ENCODE assay signal across 1 cellular context in genomic region chr11:57335343-57336110, GRCh38.
TF ChIP-seq lines count a peak whose summit lies in the region.

SSRP1 (minus strand) TSS chr11:57335892; CDS start chr11:57335121, 771 bp downstream.

TF ChIP-seq in K562, 482 proteins besides CTCF, POLR2A, EP300 and RAD21 (continued from another document and continues in another):
- peak; percentile 81 for TF ChIP-seq ZBTB40 (IDR thresholded peaks at IDR 0.05)
- TF ChIP-seq ZBTB40 (CRISPR knock-in tag; IDR thresholded peaks at IDR 0.05) = no peak
- TF ChIP-seq NFIC (IDR thresholded peaks at IDR 0.05) = no peak
- TF ChIP-seq VEZF1 (CRISPR knock-in tag; IDR thresholded peaks at IDR 0.05) = peak; percentile 90
- TF ChIP-seq HEY1 (CRISPR knock-in tag; IDR thresholded peaks at IDR 0.05; ENCODE audit: borderline replicate concordance) = no peak
- no peak for TF ChIP-seq THRB (CRISPR knock-in tag; conservative IDR thresholded peaks at IDR 0.05)
- TF ChIP-seq ZNF282 (CRISPR knock-in tag; IDR thresholded peaks at IDR 0.05) = no peak
- no peak for TF ChIP-seq PYGO2 (tag; IDR thresholded peaks at IDR 0.05)
- TF ChIP-seq NR4A1 (CRISPR knock-in tag; IDR thresholded peaks at IDR 0.05) = no peak
- TF ChIP-seq NR4A1 (tag; IDR thresholded peaks at IDR 0.05) = no peak
- no peak for TF ChIP-seq L3MBTL2 (IDR thresholded peaks at IDR 0.05)
- no peak for TF ChIP-seq BACH1 (tag; IDR thresholded peaks at IDR 0.05)
- TF ChIP-seq ZBTB43 (CRISPR knock-in tag; IDR thresholded peaks at IDR 0.05) = no peak
- peak; percentile 20 for TF ChIP-seq ZNF146 (CRISPR knock-in tag; IDR thresholded peaks at IDR 0.05; ENCODE audit: unreplicated experiment)
- no peak for TF ChIP-seq ADNP (tag; IDR thresholded peaks at IDR 0.05)
- no peak for TF ChIP-seq PCBP2 (IDR thresholded peaks at IDR 0.05; ENCODE audit: low read depth, low read length, poor library complexity, severe bottlenecking)
- TF ChIP-seq ZNF212 (CRISPR knock-in tag; IDR thresholded peaks at IDR 0.05) = no peak
- peak in 1 of 3 experiments; percentile 38 for TF ChIP-seq YY1 (IDR thresholded peaks at IDR 0.05; ENCODE audit: borderline replicate concordance in 1 of 3, control insufficient read depth in 1 of 3, extremely low read depth in 1 of 3, insufficient read depth in 3 of 3, insufficient read length in 1 of 3, insufficient replicate concordance in 2 of 3, low read depth in 1 of 3, low read length in 2 of 3)
- TF ChIP-seq ILF3 (IDR thresholded peaks at IDR 0.05; ENCODE audit: borderline replicate concordance) = no peak
- no peak for TF ChIP-seq XRCC3 (IDR thresholded peaks at IDR 0.05)
- TF ChIP-seq GTF2F1 (IDR thresholded peaks at IDR 0.05; ENCODE audit: low read depth, low read length) = no peak
- no peak for TF ChIP-seq ZSCAN29 (IDR thresholded peaks at IDR 0.05)
- no peak for TF ChIP-seq SNRNP70 (optimal IDR thresholded peaks at IDR 0.05; ENCODE audit: low read depth, low read length)
- no peak for TF ChIP-seq CBFA2T2 (conservative IDR thresholded peaks at IDR 0.05)
- no peak for TF ChIP-seq THAP7 (CRISPR knock-in tag; IDR thresholded peaks at IDR 0.05)
- no peak for TF ChIP-seq CREB3 (tag; conservative IDR thresholded peaks at IDR 0.05; ENCODE audit: low read depth)
- TF ChIP-seq CEBPB (tag; IDR thresholded peaks at IDR 0.05) = no peak
- TF ChIP-seq PURB (CRISPR knock-in tag; IDR thresholded peaks at IDR 0.05; ENCODE audit: low read depth) = no peak
- no peak for TF ChIP-seq ZNF717 (CRISPR knock-in tag; IDR thresholded peaks at IDR 0.05)
- TF ChIP-seq ZNF764 (CRISPR knock-in tag; IDR thresholded peaks at IDR 0.05; ENCODE audit: low read depth) = no peak
- no peak for TF ChIP-seq NR2F6 (CRISPR knock-in tag; IDR thresholded peaks at IDR 0.05)
- TF ChIP-seq ZNF398 (CRISPR knock-in tag; IDR thresholded peaks at IDR 0.05) = no peak
- TF ChIP-seq NR2C2 (CRISPR knock-in tag; IDR thresholded peaks at IDR 0.05) = no peak
- 0 out of 2 replicates have a peak, but pooled peaks have one; percentile 24 for TF ChIP-seq NR2C2 (tag; IDR thresholded peaks at IDR 0.05)
- no peak for TF ChIP-seq NCOA6 (IDR thresholded peaks at IDR 0.05)
- no peak for TF ChIP-seq PTTG1 (tag; IDR thresholded peaks at IDR 0.05; ENCODE audit: low read depth)
- TF ChIP-seq TOE1 (IDR thresholded peaks at IDR 0.05; ENCODE audit: borderline replicate concordance) = 0 out of 2 replicates have a peak, but pooled peaks have one; percentile 24
- TF ChIP-seq TOE1 (CRISPR knock-in tag; IDR thresholded peaks at IDR 0.05; ENCODE audit: borderline replicate concordance, low read depth) = no peak
- TF ChIP-seq GTF2E2 (tag; IDR thresholded peaks at IDR 0.05) = peak; percentile 78
- no peak for TF ChIP-seq RAD51 (IDR thresholded peaks at IDR 0.05; ENCODE audit: borderline replicate concordance, low read depth)
- TF ChIP-seq DACH1 (IDR thresholded peaks at IDR 0.05; ENCODE audit: partially characterized antibody) = no peak
- no peak for TF ChIP-seq HMBOX1 (IDR thresholded peaks at IDR 0.05)
- TF ChIP-seq ARID4B (CRISPR knock-in tag; IDR thresholded peaks at IDR 0.05) = peak; percentile 6; the same call in 1 of the 2 replicates
